In the genomic region with DNA sequence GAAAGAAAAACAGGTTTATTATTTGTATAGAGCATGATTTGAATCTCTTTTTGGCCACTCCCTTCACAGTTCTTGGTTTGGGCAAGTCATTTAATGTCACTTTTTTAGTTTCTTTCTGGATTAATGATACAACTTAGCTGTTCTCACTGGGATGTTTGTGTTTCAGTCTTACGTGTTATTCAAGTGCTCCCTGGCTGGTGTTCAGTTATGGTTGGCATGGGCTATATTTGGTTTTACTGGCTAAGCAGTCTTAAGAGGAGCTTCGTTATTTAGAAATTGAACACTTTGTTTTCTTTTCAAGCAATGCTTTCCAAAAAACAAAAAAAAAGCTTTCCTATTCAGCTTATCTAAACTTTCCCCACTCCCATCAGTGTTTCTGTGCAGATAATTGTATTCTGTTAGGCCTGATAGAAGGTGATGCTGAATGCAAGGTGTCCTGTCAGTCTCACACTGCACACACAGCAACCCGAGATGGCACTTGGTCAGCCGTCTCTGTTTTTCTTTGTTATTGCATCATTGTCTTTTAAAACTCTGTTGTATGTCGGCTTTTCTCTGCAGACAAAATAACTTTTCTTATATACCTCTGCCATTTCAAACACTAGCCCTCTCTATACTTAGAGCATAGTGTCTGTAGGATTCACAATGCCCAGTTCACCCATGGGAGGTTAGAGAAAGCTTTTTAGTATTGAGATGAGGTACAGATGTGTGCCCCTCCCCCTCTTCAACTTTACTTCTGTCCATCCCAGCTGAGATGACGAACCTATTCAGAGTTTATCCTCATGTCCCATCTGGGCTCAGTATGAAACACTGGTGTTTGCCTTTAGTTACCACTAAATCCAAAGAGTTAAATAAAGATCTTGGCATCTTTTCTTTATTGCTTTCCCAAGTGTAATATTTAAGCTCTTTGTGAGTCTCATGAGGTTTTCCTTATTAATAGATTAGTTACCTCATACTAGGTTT, we compare ENCODE assay signal across 12 cellular contexts.
DNase-seq lines count a peak whose midpoint lies in the region; TF ChIP-seq lines count a peak whose summit lies in the region.
"Had no signal": no experiment of that assay in that cellular context is flagged by ENCODE, and none has a peak within 500 bp of the region (broad histone marks: within the 10 kb centered on the region; RNA-seq: fewer than 3 reads in every experiment).

No MANE protein-coding gene starts in this region.

- H3K36me3 ChIP-seq in SK-N-MC (ENCODE audit: insufficient read depth, low read length) (peaks cover 62% of the 10 kb centered on the region), stomach smooth muscle (ENCODE audit: control insufficient read depth in 2 of 2, insufficient read depth in 2 of 2, low read length in 2 of 2) (peaks cover 28 to 39% of the 10 kb centered on the region in 2 donors), adrenal gland (replicated peaks in 1 of 2) (peaks cover 0 to 73% of the 10 kb centered on the region in 2 donors)

- DNase-seq in SK-N-MC (ENCODE audit: low read depth, low spot score) (no peak), coronary artery (ENCODE audit: low spot score) (no peak), left kidney (ENCODE audit: low read depth, low spot score) (peak; percentile 45), adrenal gland (no peak), islet precursor cell (no peak), NCI-H187 treated with DMSO at 0.1 percent for 48 hours (lab: John Stamatoyannopoulos, UW) (no peak)
- DNase-seq: activated gamma-delta T cell, cerebellar nuclear complex, NCI-H1105, NCI-H510A had no signal

- TF ChIP-seq CTCF in coronary artery (IDR thresholded peaks at IDR 0.05) (no peak), adrenal gland (IDR thresholded peaks at IDR 0.05) (no peak)

- H3K4me3 ChIP-seq in SK-N-MC (no peak overlapping the region), coronary artery (no peak overlapping the region), stomach smooth muscle (ENCODE audit: low read length in 2 of 2) (peak overlapping the region in 1 of 2 donors; percentile 9), adrenal gland (no peak overlapping the region)

- H3K27ac ChIP-seq in SK-N-MC (peak overlapping the region; percentile 43; the same call in 1 of the 2 replicates), coronary artery (peak overlapping the region; percentile 48 to 75), stomach smooth muscle (ENCODE audit: low read length) (peak overlapping the region; percentile 76), adrenal gland (peak overlapping the region in 1 of 5 donors; percentile 15)
- H3K27ac ChIP-seq: C4-2B had no signal

- H3K27me3 ChIP-seq in stomach smooth muscle (ENCODE audit: control insufficient read depth in 1 of 2, insufficient read depth in 2 of 2, low read length in 2 of 2) (no peaks in the 10 kb centered on the region), adrenal gland (no peaks in the 10 kb centered on the region)

- intact Hi-C loops in adrenal gland (cut with DNase I), result loop anchor here (10.0 kb wide), 2 partner anchors 305 to 345 kb away; a partner anchor contains a TSS

- H3K9me3 ChIP-seq in SK-N-MC (ENCODE audit: low read depth, low read length) (peaks cover 5% of the 10 kb centered on the region), stomach smooth muscle (ENCODE audit: control insufficient read depth in 2 of 2, low read length in 2 of 2) (no peaks in the 10 kb centered on the region), adrenal gland (replicated peaks in 1 of 3) (no peaks in the 10 kb centered on the region)

- no peak for TF ChIP-seq POLR2A in adrenal gland (IDR thresholded peaks at IDR 0.05)

- H3K4me1 ChIP-seq in stomach smooth muscle (ENCODE audit: control insufficient read depth, insufficient read depth, low read length) (peaks cover 13% of the 10 kb centered on the region), adrenal gland (replicated peaks in 1 of 2) (peaks cover 1 to 20% of the 10 kb centered on the region in 2 donors)

- H3K9ac ChIP-seq in SK-N-MC (ENCODE audit: insufficient read length), result no peak overlapping the region
- peak overlapping the region; percentile 42 to 43 for H3K9ac ChIP-seq in stomach smooth muscle (ENCODE audit: low read length in 2 of 2)

- WGBS in adrenal gland, 4 donors, result 79 to 85% (median 82%) methylated on average over 6 of the region's 6 CpGs
